8 cellular contexts compared by ENCODE assay signal in genomic region chr18:63831080-63831788, GRCh38. TPM values are rescaled to one million over a fixed set of nuclear protein-coding genes. Genes with fewer than 3 reads are reported as not detected.
A peak's percentile ranks its signal among the peaks of the same experiment; 100 is the strongest.
DNase-seq lines count a peak whose midpoint lies in the region; ATAC-seq and TF ChIP-seq lines count a peak whose summit lies in the region.

No MANE protein-coding gene starts in this region.

- H3K27ac Mint-ChIP-seq in mesothelial cell of epicardium: no peak overlapping the region

- no peaks in the 10 kb centered on the region for H3K9me3 Mint-ChIP-seq in mesothelial cell of epicardium

- H3K36me3 ChIP-seq in ascending aorta: no peaks in the 10 kb centered on the region

- peak; percentile 96 for ATAC-seq in GM18511 (IDR thresholded peaks at IDR 0.05; ENCODE audit: unreplicated experiment)
- ATAC-seq in HG02642 (IDR thresholded peaks at IDR 0.05; ENCODE audit: poor library complexity, unreplicated experiment): peak; percentile 93

- no peak overlapping the region for H3K27ac ChIP-seq in ascending aorta

- TF ChIP-seq CTCF in mesothelial cell of epicardium (IDR thresholded peaks at IDR 0.05; ENCODE audit: unreplicated experiment) (no peak), ascending aorta (IDR thresholded peaks at IDR 0.05) (no peak)

- H3K27me3 Mint-ChIP-seq in mesothelial cell of epicardium (ENCODE audit: low read depth): peaks cover 2% of the 10 kb centered on the region

- H3K9me3 ChIP-seq in ascending aorta: no peaks in the 10 kb centered on the region

- H3K27me3 ChIP-seq in ascending aorta: no peaks in the 10 kb centered on the region

- peaks cover 8% of the 10 kb centered on the region for H3K4me1 Mint-ChIP-seq in mesothelial cell of epicardium

- intact Hi-C loops in ascending aorta (cut with DNase I): no loop called here

- no peak overlapping the region for H3K4me3 ChIP-seq in ascending aorta

- H3K4me1 ChIP-seq in ascending aorta: no peaks in the 10 kb centered on the region

- no peak overlapping the region for H3K4me3 Mint-ChIP-seq in mesothelial cell of epicardium

- H3K36me3 Mint-ChIP-seq in mesothelial cell of epicardium: no peaks in the 10 kb centered on the region

- DNase-seq in NCI-H187 treated with DMSO at 0.1 percent for 48 hours (lab: John Stamatoyannopoulos, UW) (peak; percentile 31), hepatic stellate cell (ENCODE audit: low spot score) (peak; percentile 34), NCI-H2171 (lab: John Stamatoyannopoulos, UW) (no peak), mesothelial cell of epicardium (ENCODE audit: low spot score in 2 of 2, unreplicated experiment in 2 of 2) (no peak), ascending aorta (ENCODE audit: low spot score in 2 of 2) (no peak)
- no peak for DNase-seq in activated CD4-positive, CD25-positive, alpha-beta regulatory T cell treated with anti-CD3 and anti-CD28 coated beads, Interleukin-2, amount 50 U/mL, for 72 hours

RNA-seq across cellular contexts. Expression of gene SERPINB7, which starts 56.0 kb away (rescaled TPM):
- 0.40 to 0.68 TPM (median 0.51 TPM) in 3 replicates for total RNA-seq in mesothelial cell of epicardium
- not detected for total RNA-seq in ascending aorta

RNA-seq across cellular contexts. Expression of gene SERPINB2, which starts 56.3 kb away (rescaled TPM):
- 1.00 to 1.4 TPM (median 1.2 TPM) in 3 replicates for total RNA-seq in mesothelial cell of epicardium
- not detected for total RNA-seq in ascending aorta

Comparison
In these comparisons a context has a peak if more than half of its experiments do, and no peak if none do; other contexts are left out.
1. DNase-seq: peak in NCI-H187 treated with DMSO at 0.1 percent for 48 hours (single experiment) and hepatic stellate cell (single experiment); none in NCI-H2171 (single experiment), mesothelial cell of epicardium (0 of 2), activated CD4-positive, CD25-positive, alpha-beta regulatory T cell treated with anti-CD3 and anti-CD28 coated beads, Interleukin-2, amount 50 U/mL, for 72 hours (single experiment) and ascending aorta (0 of 2).